25 cellular contexts compared by ENCODE assay signal in genomic region chr3:71282976-71283375, GRCh38.
"Had no signal": no experiment of that assay in that cellular context is flagged by ENCODE, and none has a peak within 500 bp of the region (broad histone marks: within the 10 kb centered on the region; RNA-seq: fewer than 3 reads in every experiment).

No MANE protein-coding gene starts in this region.

- DNase-seq: activated CD4-positive, alpha-beta T cell treated with anti-CD3 and anti-CD28 coated beads for 4 hours; activated CD4-positive, alpha-beta T cell treated with anti-CD3 and anti-CD28 coated beads, Interleukin-2, amount 50 U/mL, for 48 hours; activated gamma-delta T cell; activated naive CD4-positive, alpha-beta T cell treated with anti-CD3 and anti-CD28 coated beads, Interleukin-2, amount 50 U/mL, for 16 hours; amniotic stem cell; colonic mucosa; dorsolateral prefrontal cortex; effector memory CD8-positive, alpha-beta T cell; foreskin melanocyte; glutamatergic neuron; left cardiac atrium; midbrain; ovary; stimulated activated CD4-positive, alpha-beta T cell treated with anti-CD3 and anti-CD28 coated beads, Interleukin-2, amount 100 ng/mL, for 48 hours; stimulated activated CD8-positive, alpha-beta memory T cell treated with anti-CD3 and anti-CD28 coated beads, Interleukin-4, amount 100 ng/mL, for 48 hours; stimulated activated naive CD4-positive, alpha-beta T cell; T-helper 1 cell; upper lobe of left lung had no signal

- H3K27ac ChIP-seq: breast epithelium, colonic mucosa, dorsolateral prefrontal cortex, hepatocyte, neutrophil, ovary, prostate gland, upper lobe of left lung had no signal

- H3K4me3 Mint-ChIP-seq: activated T-helper 1 cell treated with anti-CD3 and anti-CD28 coated beads, Interleukin-12 subunit alpha, Interleukin-12 subunit beta, Interleukin-2, Interleukin-4 antibody, amounts not matched to agents 30 ng/mL and 10 ng/mL and 1 ng/mL, durations not matched to agents 14 hours and 24 hours and 36 hours; effector memory CD8-positive, alpha-beta T cell; nephron had no signal

- H3K27ac Mint-ChIP-seq: activated T-helper 1 cell treated with anti-CD3 and anti-CD28 coated beads, Interleukin-12 subunit alpha, Interleukin-12 subunit beta, Interleukin-2, Interleukin-4 antibody, amounts not matched to agents 30 ng/mL and 10 ng/mL and 1 ng/mL, durations not matched to agents 14 hours and 24 hours and 36 hours; effector memory CD8-positive, alpha-beta T cell; nephron had no signal

- H3K36me3 ChIP-seq: breast epithelium, colonic mucosa, ovary, prostate gland, upper lobe of left lung had no signal

- ATAC-seq: effector memory CD8-positive, alpha-beta T cell; esophagus mucosa; left cardiac atrium had no signal

- H3K9me3 ChIP-seq: breast epithelium, colonic mucosa, neutrophil, ovary, prostate gland, upper lobe of left lung had no signal

- H3K4me3 ChIP-seq: breast epithelium, colonic mucosa, dorsolateral prefrontal cortex, hepatocyte, ovary, prostate gland, upper lobe of left lung had no signal

- H3K9me3 Mint-ChIP-seq: activated T-helper 1 cell treated with anti-CD3 and anti-CD28 coated beads, Interleukin-12 subunit alpha, Interleukin-12 subunit beta, Interleukin-2, Interleukin-4 antibody, amounts not matched to agents 30 ng/mL and 10 ng/mL and 1 ng/mL, durations not matched to agents 14 hours and 24 hours and 36 hours; effector memory CD8-positive, alpha-beta T cell; nephron had no signal

- H3K27me3 ChIP-seq: breast epithelium, colonic mucosa, dorsolateral prefrontal cortex, hepatocyte, neutrophil, ovary, upper lobe of left lung had no signal

- H3K4me1 Mint-ChIP-seq: nephron had no signal

- H3K4me1 ChIP-seq: breast epithelium, colonic mucosa, prostate gland, upper lobe of left lung had no signal

- H3K27me3 Mint-ChIP-seq: effector memory CD8-positive, alpha-beta T cell had no signal
